ENCODE assay signal across 30 cellular contexts in genomic region chr11:3094223-3094824, GRCh38. TPM values are rescaled to one million over a fixed set of nuclear protein-coding genes. Genes with fewer than 3 reads are reported as not detected.
DNase-seq lines count a peak whose midpoint lies in the region; ATAC-seq, FAIRE-seq and TF ChIP-seq lines count a peak whose summit lies in the region.
"Had no signal": no experiment of that assay in that cellular context is flagged by ENCODE, and none has a peak within 500 bp of the region (broad histone marks: within the 10 kb centered on the region; RNA-seq: fewer than 3 reads in every experiment).

No MANE protein-coding gene starts in this region.

- H3K36me3 ChIP-seq in right atrium auricular region (peaks cover 12% of the 10 kb centered on the region), kidney (ENCODE audit: control insufficient read depth in 1 of 2, insufficient read depth in 2 of 2, low read length in 2 of 2) (no peaks in the 10 kb centered on the region)
- H3K36me3 ChIP-seq: neural progenitor cell had no signal

- ATAC-seq in T-helper 17 cell, result no peak
- ATAC-seq: A549; activated CD4-positive, CD25-positive, alpha-beta regulatory T cell treated with anti-CD3 and anti-CD28 coated beads, Interleukin-2, amount 50 U/mL, for 24 hours; activated T-helper 17 cell treated with anti-CD3 and anti-CD28 coated beads, Interleukin-2, amount 50 U/mL, for 72 hours; gastrocnemius medialis; left colon had no signal

- H3K9ac ChIP-seq in kidney (ENCODE audit: low read length in 2 of 2), result no peak overlapping the region
- H3K9ac ChIP-seq: neural progenitor cell had no signal

- H3K36me3 Mint-ChIP-seq in T-helper 17 cell (ENCODE audit: low read depth), result peaks cover 4% of the 10 kb centered on the region
- H3K36me3 Mint-ChIP-seq: activated CD4-positive, alpha-beta memory T cell treated with anti-CD3 and anti-CD28 coated beads for 36 hours; activated naive CD4-positive, alpha-beta T cell treated with anti-CD3 and anti-CD28 coated beads, Interleukin-2, amount 10 ng/mL, durations not matched to agents 7 days and 5 days; CD4-positive, alpha-beta memory T cell had no signal

- DNase-seq in cardiac septum (ENCODE audit: low spot score), result peak; percentile 69
- no peak for DNase-seq in right atrium auricular region (ENCODE audit: low spot score)
- peak; percentile 70 for DNase-seq in kidney
- peak; percentile 8 for DNase-seq in stimulated activated CD8-positive, alpha-beta memory T cell treated with anti-CD3 and anti-CD28 coated beads, Interleukin-4, amount 100 ng/mL, for 48 hours
- no peak for DNase-seq in iPS-NIHi11 (ENCODE audit: low spot score)
- DNase-seq in T-helper 17 cell, result no peak
- DNase-seq in iPS-NIHi7 (ENCODE audit: extremely low spot score), result no peak
- no peak for DNase-seq in NCI-H128 (lab: John Stamatoyannopoulos, UW; ENCODE audit: unreplicated experiment)
- DNase-seq: activated CD4-positive, alpha-beta memory T cell treated with anti-CD3 and anti-CD28 coated beads for 36 hours; activated naive CD4-positive, alpha-beta T cell treated with anti-CD3 and anti-CD28 coated beads, Interleukin-2, amount 10 ng/mL, durations not matched to agents 7 days and 5 days; CD4-positive, alpha-beta memory T cell; Kasumi-1; left colon; NCI-H1436; NCI-H2081 treated with DMSO at 0.1 percent for 48 hours; NCI-H2227 treated with DMSO at 0.1 percent for 48 hours; NCI-H526; NK-92 treated with Interleukin-12 subunit alpha and Interleukin-12 subunit beta, amount 100 ng/mL, for 24 hours; stimulated activated CD4-positive, alpha-beta T cell treated with anti-CD3 and anti-CD28 coated beads, Interleukin-1b, Interleukin-23, amount 100 ng/mL, for 48 hours; T-helper 2 cell had no signal

- peaks cover 8% of the 10 kb centered on the region for H3K27me3 Mint-ChIP-seq in T-helper 17 cell

- H3K4me3 ChIP-seq in right atrium auricular region (no peak overlapping the region), kidney (ENCODE audit: low read length in 2 of 2) (no peak overlapping the region)
- H3K4me3 ChIP-seq: A549, gastrocnemius medialis, neural progenitor cell, tibial nerve had no signal

- no peak overlapping the region for H3K27ac Mint-ChIP-seq in T-helper 17 cell
- H3K27ac Mint-ChIP-seq: activated CD4-positive, alpha-beta memory T cell treated with anti-CD3 and anti-CD28 coated beads for 36 hours; activated naive CD4-positive, alpha-beta T cell treated with anti-CD3 and anti-CD28 coated beads, Interleukin-2, amount 10 ng/mL, durations not matched to agents 7 days and 5 days; activated T-helper 17 cell treated with anti-CD3 and anti-CD28 coated beads, Interleukin-2, amount 50 U/mL, for 72 hours; CD4-positive, alpha-beta memory T cell; memory B cell; neural progenitor cell had no signal

- peaks cover 13% of the 10 kb centered on the region for H3K4me1 Mint-ChIP-seq in T-helper 17 cell
- H3K4me1 Mint-ChIP-seq: activated T-helper 17 cell treated with anti-CD3 and anti-CD28 coated beads, Interleukin-2, amount 50 U/mL, for 72 hours had no signal

- H3K9me3 ChIP-seq in right atrium auricular region (no peaks in the 10 kb centered on the region), kidney (ENCODE audit: control insufficient read depth in 1 of 2, low read length in 2 of 2) (no peaks in the 10 kb centered on the region), T-helper 17 cell (ENCODE audit: control insufficient read depth, low read length, poor library complexity, severe bottlenecking) (no peaks in the 10 kb centered on the region)
- H3K9me3 ChIP-seq: A549, gastrocnemius medialis, tibial nerve had no signal

- H3K27me3 ChIP-seq in right atrium auricular region, result no peaks in the 10 kb centered on the region
- H3K27me3 ChIP-seq: brain microvascular endothelial cell, gastrocnemius medialis, neural progenitor cell, tibial nerve had no signal

- no peak overlapping the region for H3K4me3 Mint-ChIP-seq in T-helper 17 cell
- H3K4me3 Mint-ChIP-seq: activated CD4-positive, alpha-beta memory T cell treated with anti-CD3 and anti-CD28 coated beads for 36 hours; activated naive CD4-positive, alpha-beta T cell treated with anti-CD3 and anti-CD28 coated beads, Interleukin-2, amount 10 ng/mL, durations not matched to agents 7 days and 5 days; activated T-helper 17 cell treated with anti-CD3 and anti-CD28 coated beads, Interleukin-2, amount 50 U/mL, for 72 hours; CD4-positive, alpha-beta memory T cell; memory B cell; neural progenitor cell had no signal

- TF ChIP-seq CTCF in right atrium auricular region (IDR thresholded peaks at IDR 0.05), result no peak
- TF ChIP-seq CTCF in kidney (IDR thresholded peaks at IDR 0.05; ENCODE audit: borderline replicate concordance, extremely low read depth, insufficient read depth), result no peak

- no peak for FAIRE-seq in kidney (lab: Jason Lieb, UNC)
- FAIRE-seq: A549, D721Med, H54 had no signal

- H3K27ac ChIP-seq in right atrium auricular region (no peak overlapping the region), kidney (ENCODE audit: low read depth in 2 of 2, low read length in 2 of 2) (no peak overlapping the region)
- H3K27ac ChIP-seq: A549, neural progenitor cell had no signal

- peaks cover 0 to 18% of the 10 kb centered on the region in 2 donors for H3K4me1 ChIP-seq in right atrium auricular region
- peaks cover 0 to 4% of the 10 kb centered on the region in 2 donors for H3K4me1 ChIP-seq in kidney (ENCODE audit: control insufficient read depth in 1 of 2, insufficient read depth in 1 of 2, low read depth in 1 of 2, low read length in 2 of 2)
- H3K4me1 ChIP-seq: A549 had no signal

- intact Hi-C loops in cardiac septum (cut with DNase I) (loop anchor here (10.0 kb wide), 1 partner anchor 120 kb away; no protein-coding TSS in a partner anchor), kidney (cut with DNase I) (no loop called here)

RNA-seq across cellular contexts. Expression of gene CARS1, which starts 37.1 kb away (rescaled TPM):
- total RNA-seq in cardiac septum, result 17.1 TPM
- 10 to 100 TPM; 12.2 to 15.3 TPM for total RNA-seq in right atrium auricular region
- total RNA-seq in kidney, result 49.5 TPM
- polyA plus RNA-seq in kidney (ENCODE audit: insufficient read depth, low read depth, low replicate concordance), result 26.5 TPM
- total RNA-seq in T-helper 17 cell, result 10 to 100 TPM; 41.4 to 52.0 TPM

Comparison
In these comparisons a context has a peak if more than half of its experiments do, and no peak if none do; other contexts are left out.
1. DNase-seq: peak in cardiac septum (single experiment), kidney (single experiment) and stimulated activated CD8-positive, alpha-beta memory T cell treated with anti-CD3 and anti-CD28 coated beads, Interleukin-4, amount 100 ng/mL, for 48 hours (single experiment); none in right atrium auricular region (single experiment), iPS-NIHi11 (single experiment), T-helper 17 cell (0 of 3), iPS-NIHi7 (single experiment) and NCI-H128 (single experiment).